In the genomic region with DNA sequence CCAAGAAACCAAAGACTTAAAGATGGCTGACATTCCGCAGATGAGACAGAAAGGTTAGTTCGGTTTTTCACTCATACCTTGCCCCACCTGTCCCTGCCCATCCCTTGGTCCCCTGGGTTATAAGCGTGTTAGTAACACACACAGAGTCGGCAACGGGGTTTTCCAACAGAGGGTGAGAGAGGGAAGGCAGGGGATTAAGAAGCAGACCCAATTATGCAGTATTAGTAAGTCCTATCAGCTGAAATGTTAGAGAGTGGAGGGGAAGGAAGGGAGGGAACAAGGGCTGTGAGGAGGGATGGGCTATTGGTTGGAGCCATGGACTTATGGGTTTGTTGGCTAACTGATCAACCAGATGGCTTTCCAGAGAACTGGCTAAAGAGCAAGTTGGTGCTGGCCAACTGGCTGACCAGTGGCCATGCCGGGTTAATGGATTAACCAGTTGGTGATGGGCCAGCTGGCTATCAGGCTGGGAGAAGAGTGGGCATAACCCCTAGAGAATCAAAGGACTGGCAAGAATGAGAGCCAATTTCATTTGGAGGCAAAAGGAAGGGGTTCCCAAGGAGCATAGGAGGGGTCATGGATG, we compare ENCODE assay signal across 21 cellular contexts. TPM values are rescaled to one million over a fixed set of nuclear protein-coding genes. Genes with fewer than 3 reads are reported as not detected.
A peak's percentile ranks its signal among the peaks of the same experiment; 100 is the strongest.
DNase-seq lines count a peak whose midpoint lies in the region; ATAC-seq, FAIRE-seq and TF ChIP-seq lines count a peak whose summit lies in the region.
"Had no signal": no experiment of that assay in that cellular context is flagged by ENCODE, and none has a peak within 500 bp of the region (broad histone marks: within the 10 kb centered on the region; RNA-seq: fewer than 3 reads in every experiment).

No MANE protein-coding gene starts in this region.

- H2BK12ac ChIP-seq in trophoblast cell (ENCODE audit: low read length): no peak overlapping the region

- H3K4me1 ChIP-seq in trophoblast cell (ENCODE audit: control insufficient read depth in 1 of 2, insufficient read depth in 2 of 2, low read length in 2 of 2) (no peaks in the 10 kb centered on the region), MM.1S (ENCODE audit: low read length) (no peaks in the 10 kb centered on the region)

- ATAC-seq in HG02798 (IDR thresholded peaks at IDR 0.05; ENCODE audit: poor library complexity, unreplicated experiment): no peak
- no peak for ATAC-seq in GM19324 (IDR thresholded peaks at IDR 0.05; ENCODE audit: low FRiP score, unreplicated experiment)
- no peak for ATAC-seq in activated CD8-positive, alpha-beta T cell treated with anti-CD3 and anti-CD28 coated beads, Interleukin-2, amount 10 ng/mL, durations not matched to agents 7 days and 5 days
- ATAC-seq: A549, GM12878, GM23338 had no signal

- H3K79me1 ChIP-seq in trophoblast cell (ENCODE audit: low read length): no peaks in the 10 kb centered on the region

- no peak overlapping the region for H3K4me3 Mint-ChIP-seq in activated CD8-positive, alpha-beta T cell treated with anti-CD3 and anti-CD28 coated beads, Interleukin-2, amount 10 ng/mL, durations not matched to agents 7 days and 5 days
- H3K4me3 Mint-ChIP-seq: B cell, GM23338 had no signal

- POLR2A ChIA-PET in activated CD8-positive, alpha-beta T cell treated with anti-CD3 and anti-CD28 coated beads, Interleukin-2, amount 10 ng/mL, durations not matched to agents 7 days and 5 days (lab: Charles Lee): interaction anchor here (1.4 kb wide), 1 partner anchor 40 kb away, joined by 3 read pairs; no protein-coding TSS in a partner anchor

- H3K27me3 ChIP-seq in trophoblast cell (ENCODE audit: insufficient read depth, low read length): peaks cover under 1% of the 10 kb centered on the region
- H3K27me3 ChIP-seq in MM.1S (replicated peaks; ENCODE audit: insufficient read depth, low read length): peaks cover 93% of the 10 kb centered on the region

- H2BK120ac ChIP-seq in trophoblast cell (ENCODE audit: insufficient read depth, low read length, poor library complexity): no peak overlapping the region

- no peak overlapping the region for H2BK5ac ChIP-seq in trophoblast cell (ENCODE audit: low read depth, low read length, poor library complexity)

- no peak overlapping the region for H3K4ac ChIP-seq in trophoblast cell (ENCODE audit: low read depth, low read length)

- no peaks in the 10 kb centered on the region for H4K20me1 ChIP-seq in MM.1S (ENCODE audit: insufficient read depth, low read length)

- H3K36me3 Mint-ChIP-seq in activated CD8-positive, alpha-beta T cell treated with anti-CD3 and anti-CD28 coated beads, Interleukin-2, amount 10 ng/mL, durations not matched to agents 7 days and 5 days (ENCODE audit: low read depth): no peaks in the 10 kb centered on the region

- H3K23ac ChIP-seq in trophoblast cell (ENCODE audit: low read length): peak overlapping the region; percentile 73

- H3K9me2 ChIP-seq in MM.1S (replicated peaks; ENCODE audit: insufficient read depth, low read length): no peaks in the 10 kb centered on the region

- FAIRE-seq in D721Med (lab: Jason Lieb, UNC): peak; percentile 77
- FAIRE-seq: A549, GM12878 had no signal

- H3K27ac Mint-ChIP-seq in activated CD8-positive, alpha-beta T cell treated with anti-CD3 and anti-CD28 coated beads, Interleukin-2, amount 10 ng/mL, durations not matched to agents 7 days and 5 days: no peak overlapping the region
- H3K27ac Mint-ChIP-seq: B cell, GM23338 had no signal

- TF ChIP-seq CTCF in D721Med (IDR thresholded peaks at IDR 0.05; ENCODE audit: insufficient read depth, missing control alignments) (no peak), MM.1S (IDR thresholded peaks at IDR 0.05; ENCODE audit: low read length) (no peak)

- H2AK5ac ChIP-seq in trophoblast cell (ENCODE audit: low read length): no peak overlapping the region

- H3K4me3 ChIP-seq in trophoblast cell (ENCODE audit: low read depth, low read length) (no peak overlapping the region), MM.1S (ENCODE audit: low read length) (no peak overlapping the region)
- H3K4me3 ChIP-seq: A549, GM12878, GM23338, Peyer's patch had no signal

- CTCF ChIA-PET in activated CD8-positive, alpha-beta T cell treated with anti-CD3 and anti-CD28 coated beads, Interleukin-2, amount 10 ng/mL, durations not matched to agents 7 days and 5 days (lab: Charles Lee): no interaction called here

- H3K27me3 Mint-ChIP-seq in activated CD8-positive, alpha-beta T cell treated with anti-CD3 and anti-CD28 coated beads, Interleukin-2, amount 10 ng/mL, durations not matched to agents 7 days and 5 days (ENCODE audit: low read depth): peaks cover 48% of the 10 kb centered on the region

- H4K8ac ChIP-seq in trophoblast cell (ENCODE audit: low read depth, low read length): no peak overlapping the region

- H3K9me3 Mint-ChIP-seq in activated CD8-positive, alpha-beta T cell treated with anti-CD3 and anti-CD28 coated beads, Interleukin-2, amount 10 ng/mL, durations not matched to agents 7 days and 5 days (ENCODE audit: insufficient read depth): no peaks in the 10 kb centered on the region
- H3K9me3 Mint-ChIP-seq: GM23338 had no signal

- H4K91ac ChIP-seq in trophoblast cell (ENCODE audit: low read depth, low read length): no peak overlapping the region

- H3K9ac ChIP-seq in trophoblast cell (ENCODE audit: low read length) (no peak overlapping the region), MM.1S (ENCODE audit: low read length) (no peak overlapping the region)

- H3K9me3 ChIP-seq in trophoblast cell (ENCODE audit: insufficient read depth, low read depth, low read length): no peaks in the 10 kb centered on the region
- no peaks in the 10 kb centered on the region for H3K9me3 ChIP-seq in MM.1S (replicated peaks; ENCODE audit: insufficient read depth, low read length)
- H3K9me3 ChIP-seq: A549, Peyer's patch had no signal

- DNase-seq in D721Med (ENCODE audit: insufficient read length, low spot score) (peak; percentile 77), NCI-H82 (lab: John Stamatoyannopoulos, UW) (peak; percentile 94), cerebellar nuclear complex (lab: John Stamatoyannopoulos, UW) (peak; percentile 45 to 48), trophoblast cell (no peak), MM.1S (no peak)
- no peak for DNase-seq in activated CD8-positive, alpha-beta T cell treated with anti-CD3 and anti-CD28 coated beads, Interleukin-2, amount 10 ng/mL, durations not matched to agents 7 days and 5 days
- DNase-seq: DMS79, HCEC 1CT, KG1, NCI-H1105 treated with DMSO at 0.1 percent for 48 hours, NCI-H2081, NCI-H2171, NCI-H345, NCI-H526 treated with DMSO at 0.1 percent for 48 hours, Peyer's patch had no signal

- H2AFZ ChIP-seq in trophoblast cell (ENCODE audit: insufficient read depth, low read length, poor library complexity) (no peak overlapping the region), MM.1S (ENCODE audit: low read length) (no peak overlapping the region)
- H2AFZ ChIP-seq: GM23338 had no signal

- WGBS in trophoblast cell (ENCODE audit: extremely low coverage, insufficient coverage, insufficient read length): no CpG with 5 or more reads among the region's 6 CpGs

- no peaks in the 10 kb centered on the region for H3K4me1 Mint-ChIP-seq in activated CD8-positive, alpha-beta T cell treated with anti-CD3 and anti-CD28 coated beads, Interleukin-2, amount 10 ng/mL, durations not matched to agents 7 days and 5 days (ENCODE audit: low read depth)

- H3K4me2 ChIP-seq in trophoblast cell (ENCODE audit: low read length): no peak overlapping the region
- no peak overlapping the region for H3K4me2 ChIP-seq in MM.1S (ENCODE audit: low read depth, low read length)
- H3K4me2 ChIP-seq: A549, GM23338 had no signal

- H3K27ac ChIP-seq in trophoblast cell (ENCODE audit: low read depth, low read length): no peak overlapping the region
- H3K27ac ChIP-seq in MM.1S (ENCODE audit: low read length): no peak overlapping the region
- H3K27ac ChIP-seq: A549, Peyer's patch had no signal

- H3K79me2 ChIP-seq in trophoblast cell (ENCODE audit: control insufficient read depth, insufficient read depth, low read length, poor library complexity) (no peaks in the 10 kb centered on the region), MM.1S (ENCODE audit: low read length) (no peaks in the 10 kb centered on the region)

- no peaks in the 10 kb centered on the region for H3F3A ChIP-seq in MM.1S (ENCODE audit: insufficient read depth, low read length)

- H3K18ac ChIP-seq in trophoblast cell (ENCODE audit: low read length): no peak overlapping the region

- H3K14ac ChIP-seq in trophoblast cell (ENCODE audit: low read length): no peak overlapping the region

- no peak overlapping the region for H4K12ac ChIP-seq in trophoblast cell (ENCODE audit: low read depth, low read length)

- H3K36me3 ChIP-seq in trophoblast cell (ENCODE audit: control insufficient read depth in 1 of 2, insufficient read depth in 2 of 2, low read length in 2 of 2): no peaks in the 10 kb centered on the region
- no peaks in the 10 kb centered on the region for H3K36me3 ChIP-seq in MM.1S (replicated peaks; ENCODE audit: insufficient read depth, low read length)
- H3K36me3 ChIP-seq: Peyer's patch had no signal

RNA-seq across cellular contexts. Expression of a gene that starts 45.5 kb away (rescaled TPM):
- polyA plus RNA-seq in trophoblast cell (2013): 2.9 and 3.1 TPM in 2 replicates
- under 1 TPM; 0.13 to 0.34 TPM for total RNA-seq in activated CD8-positive, alpha-beta T cell treated with anti-CD3 and anti-CD28 coated beads, Interleukin-2, amount 10 ng/mL, durations not matched to agents 7 days and 5 days

Comparison
In these comparisons a context has a peak if more than half of its experiments do, and no peak if none do; other contexts are left out.
1. DNase-seq: peak in D721Med (single experiment), NCI-H82 (single experiment) and cerebellar nuclear complex (2 of 2); none in trophoblast cell (0 of 2), MM.1S (single experiment) and activated CD8-positive, alpha-beta T cell treated with anti-CD3 and anti-CD28 coated beads, Interleukin-2, amount 10 ng/mL, durations not matched to agents 7 days and 5 days (single experiment).